In the genomic region with DNA sequence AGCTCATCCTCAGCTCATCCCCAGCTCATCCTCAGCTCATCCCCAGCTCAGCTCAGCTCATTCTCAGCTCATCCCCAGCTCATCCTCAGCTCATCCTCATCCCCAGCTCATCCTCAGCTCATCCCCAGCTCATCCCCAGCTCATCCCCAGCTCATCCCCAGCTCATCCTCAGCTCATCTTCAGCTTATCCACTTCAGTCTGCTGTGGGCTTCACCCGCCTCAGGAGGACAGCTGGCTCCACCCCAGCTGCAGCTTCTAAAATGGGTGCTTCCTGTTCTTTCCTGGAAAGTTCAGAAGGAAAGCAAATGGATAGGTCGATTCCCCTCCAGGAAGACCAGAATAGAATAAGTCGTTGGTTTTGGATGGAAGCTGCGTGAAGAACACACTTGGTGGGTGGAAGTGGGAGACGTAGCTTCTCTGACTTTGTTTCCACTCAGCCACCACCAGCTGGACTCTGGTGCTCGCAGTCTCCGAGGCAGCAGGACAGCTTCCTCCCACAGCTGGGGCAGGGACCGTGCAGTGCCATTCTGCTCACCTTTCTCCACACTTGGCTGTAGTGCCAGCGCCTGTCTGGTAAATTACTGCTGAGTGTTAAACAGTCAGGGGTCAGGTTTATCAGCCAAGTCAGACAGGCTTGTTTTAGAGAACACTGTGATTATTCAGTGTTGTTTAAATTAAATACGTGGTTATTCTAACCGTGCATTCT, we compare ENCODE assay signal across 1 cellular context.
TF ChIP-seq lines count a peak whose summit lies in the region.

No MANE protein-coding gene starts in this region.

TF ChIP-seq in IMR-90, 13 proteins besides CTCF, POLR2A, EP300 and RAD21:
- TF ChIP-seq RCOR1 (IDR thresholded peaks at IDR 0.05; ENCODE audit: insufficient replicate concordance, low read length): no peak
- no peak for TF ChIP-seq NFE2L2 (IDR thresholded peaks at IDR 0.05; ENCODE audit: low read depth, low read length)
- TF ChIP-seq SMC3 (IDR thresholded peaks at IDR 0.05; ENCODE audit: low read depth, low read length): no peak
- TF ChIP-seq MXI1 (IDR thresholded peaks at IDR 0.05; ENCODE audit: borderline replicate concordance, low read depth, low read length): no peak
